Comparison of ENCODE assay signal across 8 cellular contexts in genomic region chr13:110340812-110341444, GRCh38. TPM values are rescaled to one million over a fixed set of nuclear protein-coding genes. Genes with fewer than 3 reads are reported as not detected.
DNase-seq lines count a peak whose midpoint lies in the region; ATAC-seq and TF ChIP-seq lines count a peak whose summit lies in the region.

No MANE protein-coding gene starts in this region.

- H3K4me3 Mint-ChIP-seq in activated CD4-positive, alpha-beta T cell treated with anti-CD3 and anti-CD28 coated beads, Interleukin-2, amount 10 ng/mL, durations not matched to agents 24 days and 14 days: peak overlapping the region; percentile 47
- peak overlapping the region; percentile 49 to 65 (median 54) for H3K4me3 Mint-ChIP-seq in nephron

- no peaks in the 10 kb centered on the region for H3K36me3 Mint-ChIP-seq in activated CD4-positive, alpha-beta T cell treated with anti-CD3 and anti-CD28 coated beads, Interleukin-2, amount 10 ng/mL, durations not matched to agents 24 days and 14 days (ENCODE audit: low read depth)
- peaks cover 17% of the 10 kb centered on the region for H3K36me3 Mint-ChIP-seq in nephron (ENCODE audit: low read depth)

- no peaks in the 10 kb centered on the region for H3K9me3 Mint-ChIP-seq in activated CD4-positive, alpha-beta T cell treated with anti-CD3 and anti-CD28 coated beads, Interleukin-2, amount 10 ng/mL, durations not matched to agents 24 days and 14 days
- H3K9me3 Mint-ChIP-seq in nephron: peaks cover 3% of the 10 kb centered on the region

- intact Hi-C loops in activated CD4-positive, alpha-beta T cell treated with anti-CD3 and anti-CD28 coated beads, Interleukin-2, amount 10 ng/mL, durations not matched to agents 24 days and 14 days (cut with micrococcal nuclease): no loop called here

- H3K27ac ChIP-seq in duodenal mucosa (ENCODE audit: low read depth, low read length): peak overlapping the region; percentile 83

- peaks cover 16% of the 10 kb centered on the region for H3K4me1 Mint-ChIP-seq in activated CD4-positive, alpha-beta T cell treated with anti-CD3 and anti-CD28 coated beads, Interleukin-2, amount 10 ng/mL, durations not matched to agents 24 days and 14 days
- peaks cover 56% of the 10 kb centered on the region for H3K4me1 Mint-ChIP-seq in nephron

- H3K9me3 ChIP-seq in duodenal mucosa (ENCODE audit: control insufficient read depth in 1 of 2, low read length in 2 of 2): no peaks in the 10 kb centered on the region

- H3K27ac Mint-ChIP-seq in activated CD4-positive, alpha-beta T cell treated with anti-CD3 and anti-CD28 coated beads, Interleukin-2, amount 10 ng/mL, durations not matched to agents 24 days and 14 days: no peak overlapping the region
- peak overlapping the region; percentile 94 to 97 (median 95) for H3K27ac Mint-ChIP-seq in nephron

- no peaks in the 10 kb centered on the region for H3K36me3 ChIP-seq in duodenal mucosa (ENCODE audit: control insufficient read depth in 1 of 2, insufficient read depth in 2 of 2, low read length in 2 of 2)

- H3K27me3 Mint-ChIP-seq in activated CD4-positive, alpha-beta T cell treated with anti-CD3 and anti-CD28 coated beads, Interleukin-2, amount 10 ng/mL, durations not matched to agents 24 days and 14 days: peaks cover 27% of the 10 kb centered on the region
- H3K27me3 Mint-ChIP-seq in nephron (ENCODE audit: low read depth): no peaks in the 10 kb centered on the region

- no peak overlapping the region for H3K4me3 ChIP-seq in duodenal mucosa (ENCODE audit: low read depth in 1 of 2, low read length in 2 of 2)

- peak; percentile 81 for DNase-seq in activated CD4-positive, alpha-beta T cell treated with anti-CD3 and anti-CD28 coated beads, Interleukin-2, amount 10 ng/mL, durations not matched to agents 24 days and 14 days
- DNase-seq in stimulated activated naive CD8-positive, alpha-beta T cell treated with anti-CD3 and anti-CD28 coated beads, Interleukin-15, Interleukin-2, amounts not matched to agents 100 U/mL and 50 U/mL, for 24 hours: peak; percentile 66
- DNase-seq in NCI-H510A treated with DMSO at 0.1 percent for 48 hours (lab: John Stamatoyannopoulos, UW): no peak
- DNase-seq in NCI-H526 (lab: John Stamatoyannopoulos, UW): no peak
- no peak for DNase-seq in globus pallidus (ENCODE audit: low spot score)

- peak; percentile 55 for ATAC-seq in GM21786 (IDR thresholded peaks at IDR 0.05; ENCODE audit: unreplicated experiment)
- peak; percentile 87 for ATAC-seq in stimulated activated naive CD8-positive, alpha-beta T cell treated with anti-CD3 and anti-CD28 coated beads, Interleukin-15, Interleukin-2, amounts not matched to agents 100 U/mL and 50 U/mL, for 24 hours

- peak overlapping the region in 1 of 2 donors; percentile 42 for H3K9ac ChIP-seq in duodenal mucosa (ENCODE audit: low read depth in 1 of 2, low read length in 2 of 2)

- peaks cover 0 to 6% of the 10 kb centered on the region in 2 donors for H3K27me3 ChIP-seq in duodenal mucosa (ENCODE audit: control insufficient read depth in 1 of 2, insufficient read depth in 2 of 2, low read length in 2 of 2)

- no peak for TF ChIP-seq CTCF in nephron (IDR thresholded peaks at IDR 0.05; ENCODE audit: unreplicated experiment in 3 of 3)

- peaks cover 5 to 9% of the 10 kb centered on the region in 2 donors for H3K4me1 ChIP-seq in duodenal mucosa (ENCODE audit: control insufficient read depth in 1 of 2, insufficient read depth in 2 of 2, low read length in 2 of 2)

RNA-seq across cellular contexts. Expression of gene COL4A2, which starts 33.8 kb away (rescaled TPM):
- total RNA-seq in activated CD4-positive, alpha-beta T cell treated with anti-CD3 and anti-CD28 coated beads, Interleukin-2, amount 10 ng/mL, durations not matched to agents 24 days and 14 days: not detected in 2 replicates

RNA-seq across cellular contexts. Expression of gene COL4A1, which starts 34.0 kb away (rescaled TPM):
- not detected in 2 replicates for total RNA-seq in activated CD4-positive, alpha-beta T cell treated with anti-CD3 and anti-CD28 coated beads, Interleukin-2, amount 10 ng/mL, durations not matched to agents 24 days and 14 days

Comparison
In these comparisons a context has a peak if more than half of its experiments do, and no peak if none do; other contexts are left out.
1. DNase-seq: peak in activated CD4-positive, alpha-beta T cell treated with anti-CD3 and anti-CD28 coated beads, Interleukin-2, amount 10 ng/mL, durations not matched to agents 24 days and 14 days (single experiment) and stimulated activated naive CD8-positive, alpha-beta T cell treated with anti-CD3 and anti-CD28 coated beads, Interleukin-15, Interleukin-2, amounts not matched to agents 100 U/mL and 50 U/mL, for 24 hours (single experiment); none in NCI-H510A treated with DMSO at 0.1 percent for 48 hours (single experiment), NCI-H526 (0 of 2) and globus pallidus (single experiment).